ENCODE assay signal across 8 cellular contexts in genomic region chr11:64778473-64779298, GRCh38. TPM values are rescaled to one million over a fixed set of nuclear protein-coding genes. Genes with fewer than 3 reads are reported as not detected.
DNase-seq lines count a peak whose midpoint lies in the region; ATAC-seq and TF ChIP-seq lines count a peak whose summit lies in the region.

Gene SF1, minus strand, starts transcription at chr11:64778542. Its CDS starts 150 bp downstream, at chr11:64778392.

- peaks cover 16% of the 10 kb centered on the region for H3K36me3 ChIP-seq in smooth muscle cell (ENCODE audit: low read depth)

- H2AFZ ChIP-seq in smooth muscle cell (ENCODE audit: low read depth) = peak within 1 kb of the TSS; percentile 85

- peak within 1 kb of the TSS; percentile 98 for H3K4me3 ChIP-seq in AG04450 (ENCODE audit: low read depth, low read length)
- H3K4me3 ChIP-seq in WI38 (ENCODE audit: low read depth, low read length) = peak within 1 kb of the TSS; percentile 64
- H3K4me3 ChIP-seq in smooth muscle cell = peak within 1 kb of the TSS; percentile 96

- CTCF ChIA-PET in AG04450 (lab: Charles Lee) = interaction anchor here (0.6 to 2.0 kb wide), 4 partner anchors 9 to 115 kb away, joined by 4 to 7 read pairs (median 4); no protein-coding TSS in a partner anchor

- H3K9me3 ChIP-seq in AG04450 (ENCODE audit: control insufficient read depth, insufficient read depth, low read length) (no peaks in the 10 kb centered on the region), smooth muscle cell (replicated peaks; ENCODE audit: low read depth) (no peaks in the 10 kb centered on the region)

- peaks cover 39% of the 10 kb centered on the region for H3K79me2 ChIP-seq in smooth muscle cell (ENCODE audit: low read depth)

- ATAC-seq in GM18907 (IDR thresholded peaks at IDR 0.05; ENCODE audit: unreplicated experiment) (peak; percentile 84), HG03159 (IDR thresholded peaks at IDR 0.05; ENCODE audit: unreplicated experiment) (peak; percentile 75)

- peak within 1 kb of the TSS; percentile 93 for H3K9ac ChIP-seq in smooth muscle cell (ENCODE audit: low read depth)

- H3K4me1 ChIP-seq in smooth muscle cell (ENCODE audit: low read depth) = peaks cover 20% of the 10 kb centered on the region

- TF ChIP-seq CTCF in AG04450 (IDR thresholded peaks at IDR 0.05; ENCODE audit: low read depth, low read length) (no peak), WI38 (IDR thresholded peaks at IDR 0.05; ENCODE audit: low read depth, low read length) (no peak), smooth muscle cell (IDR thresholded peaks at IDR 0.05; ENCODE audit: borderline replicate concordance, insufficient read depth, poor library complexity, severe bottlenecking) (no peak)

- POLR2A ChIA-PET in AG04450 (lab: Yijun Ruan, JAX) = interaction anchor here (0.6 to 2.0 kb wide), 10 partner anchors 8 to 1937 kb away, joined by 3 to 11 read pairs (median 4); partner anchors contain the start of gene PYGM

- under 1% methylated on average over 70 of the region's 80 CpGs for WGBS in smooth muscle cell (ENCODE audit: low lambda C conversion rate)

- DNase-seq in AG04450 (ENCODE audit: low read depth, low spot score) = peak; percentile 99
- peak; percentile 100 for DNase-seq in NCI-H2227 treated with DMSO at 0.1 percent for 48 hours (lab: John Stamatoyannopoulos, UW)
- DNase-seq in caudate nucleus (lab: John Stamatoyannopoulos, UW) = peak; percentile 94 to 100 (median 99)
- peak; percentile 97 for DNase-seq in iPS-NIHi7 (ENCODE audit: extremely low spot score)
- peak; percentile 95 for DNase-seq in smooth muscle cell (lab: John Stamatoyannopoulos, UW; ENCODE audit: unreplicated experiment)

- H4K20me1 ChIP-seq in smooth muscle cell (ENCODE audit: low read depth) = peaks cover 39% of the 10 kb centered on the region

- H3K4me2 ChIP-seq in smooth muscle cell = peak within 1 kb of the TSS; percentile 99

- H3F3A ChIP-seq in smooth muscle cell (ENCODE audit: low read depth) = peaks cover 25% of the 10 kb centered on the region

- H3K27ac ChIP-seq in AG04450 (ENCODE audit: low read depth, low read length) (peak within 1 kb of the TSS; percentile 85), caudate nucleus (ENCODE audit: low read depth, low read length) (peak within 1 kb of the TSS; percentile 95), smooth muscle cell (ENCODE audit: low read depth) (peak within 1 kb of the TSS; percentile 96)

- H3K27me3 ChIP-seq in AG04450 (ENCODE audit: control insufficient read depth, insufficient read depth, low read length) (no peaks in the 10 kb centered on the region), smooth muscle cell (ENCODE audit: low read depth) (no peaks in the 10 kb centered on the region)

RNA-seq across cellular contexts. Expression of gene SF1, which starts in this region (rescaled TPM):
- polyA plus RNA-seq in AG04450 (2011; rRNA removed) (55.9 and 56.8 TPM in 2 replicates), smooth muscle cell (84.2 and 101 TPM in 2 replicates)
- 69.1 and 81.7 TPM in 2 replicates for polyA minus RNA-seq in AG04450 (2011; rRNA and poly(A)+ RNA removed)
- total RNA-seq in smooth muscle cell = 78.8 and 115 TPM in 2 replicates

Comparison
In these comparisons a context has a peak if more than half of its experiments do, and no peak if none do; other contexts are left out.
1. Peak in every context shown above with its lines: DNase-seq, ATAC-seq, H3K4me3 ChIP-seq and H3K27ac ChIP-seq.